8 cellular contexts compared by ENCODE assay signal in the genomic region with DNA sequence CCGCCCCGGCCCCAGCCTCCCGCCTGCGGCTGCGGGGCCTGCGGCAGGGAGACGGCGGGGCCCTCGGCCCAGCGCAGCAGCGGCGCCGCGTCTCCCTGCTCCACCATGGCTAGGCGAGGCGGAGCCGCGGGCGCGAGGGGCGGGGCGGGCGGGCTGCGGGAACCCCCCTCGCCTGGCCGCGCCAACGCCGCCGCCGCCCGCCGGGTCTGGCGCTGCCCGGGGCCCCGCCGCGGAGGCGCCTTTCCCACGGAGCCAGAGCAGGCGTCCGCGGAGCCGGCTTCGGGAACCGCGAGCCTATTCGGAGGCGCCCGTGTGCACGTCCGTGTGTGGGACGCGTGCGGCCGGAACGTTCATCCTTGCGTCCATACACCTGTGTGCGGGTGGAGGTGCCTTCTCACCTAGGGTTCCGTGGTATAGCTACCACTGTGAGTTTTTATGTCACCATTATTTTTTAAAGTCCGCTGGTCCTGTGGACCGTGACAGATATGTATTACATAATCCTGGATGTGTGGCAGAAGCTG. TPM values are rescaled to one million over a fixed set of nuclear protein-coding genes. Genes with fewer than 3 reads are reported as not detected.
DNase-seq lines count a peak whose midpoint lies in the region; ATAC-seq, FAIRE-seq and TF ChIP-seq lines count a peak whose summit lies in the region.

DENND11 (minus strand) TSS at position 120 of the 521 bp plus-strand sequence; CDS start at position 107, 13 bp downstream.

- H3K27ac ChIP-seq in kidney (ENCODE audit: low read depth in 2 of 2, low read length in 2 of 2): peak within 1 kb of the TSS; percentile 53 to 73

- H3K36me3 Mint-ChIP-seq in IgD-negative memory B cell: peaks cover 3% of the 10 kb centered on the region

- H3K27ac Mint-ChIP-seq in IgD-negative memory B cell: peak within 1 kb of the TSS; percentile 93 to 97 (median 96)

- H3K4me1 ChIP-seq in ES-I3 (ENCODE audit: insufficient read depth, low read length) (peaks cover 14% of the 10 kb centered on the region), kidney (ENCODE audit: control insufficient read depth in 1 of 2, insufficient read depth in 1 of 2, low read depth in 1 of 2, low read length in 2 of 2) (peaks cover under 1 to 5% of the 10 kb centered on the region in 2 donors)

- H3K9me3 ChIP-seq in ES-I3 (ENCODE audit: control insufficient read depth, insufficient read depth, low read length): no peaks in the 10 kb centered on the region
- no peaks in the 10 kb centered on the region for H3K9me3 ChIP-seq in kidney (ENCODE audit: control insufficient read depth in 1 of 2, low read length in 2 of 2)

- H3K9ac ChIP-seq in ES-I3 (ENCODE audit: low read depth, low read length) (peak within 1 kb of the TSS; percentile 59), kidney (ENCODE audit: low read length in 2 of 2) (peak within 1 kb of the TSS; percentile 80 to 83)

- peaks cover 32 to 40% (median 36%) of the 10 kb centered on the region in 3 donors for H3K4me1 Mint-ChIP-seq in IgD-negative memory B cell

- H3K4me3 Mint-ChIP-seq in IgD-negative memory B cell: peak within 1 kb of the TSS; percentile 84 to 94 (median 92)

- FAIRE-seq in kidney (lab: Jason Lieb, UNC): no peak

- H3K36me3 ChIP-seq in ES-I3 (ENCODE audit: insufficient read depth, low read length) (no peaks in the 10 kb centered on the region), kidney (ENCODE audit: control insufficient read depth in 1 of 2, insufficient read depth in 2 of 2, low read length in 2 of 2) (no peaks in the 10 kb centered on the region)

- H3K4me3 ChIP-seq in cardiac fibroblast (replicated peaks in 1 of 2; ENCODE audit: low read depth in 2 of 2, low read length in 2 of 2) (peak within 1 kb of the TSS; percentile 59 to 71), kidney (ENCODE audit: low read length in 2 of 2) (peak within 1 kb of the TSS; percentile 80 to 84)

- no peaks in the 10 kb centered on the region for H3K9me3 Mint-ChIP-seq in IgD-negative memory B cell

- no peak for TF ChIP-seq CTCF in cardiac fibroblast (IDR thresholded peaks at IDR 0.05; ENCODE audit: low read depth, low read length)
- no peak for TF ChIP-seq CTCF in kidney (IDR thresholded peaks at IDR 0.05; ENCODE audit: borderline replicate concordance, extremely low read depth, insufficient read depth)

- DNase-seq in UCSD-AML1 (lab: John Stamatoyannopoulos, UW; ENCODE audit: unreplicated experiment): peak; percentile 22
- peak in 1 of 2 donors; percentile 45 for DNase-seq in cardiac fibroblast (ENCODE audit: low read depth in 2 of 2)
- DNase-seq in kidney: peak; percentile 82
- DNase-seq in stimulated activated CD4-positive, alpha-beta T cell treated with anti-CD3 and anti-CD28 coated beads, Interleukin-15, amount 100 ng/mL, for 1 hour (ENCODE audit: low read depth in 1 of 2, low spot score in 1 of 2): peak; percentile 21 to 45
- no peak for DNase-seq in NCI-H446 treated with DMSO at 0.1 percent for 48 hours (lab: John Stamatoyannopoulos, UW)

- intact Hi-C loops in kidney (cut with DNase I): no loop called here

- peak; percentile 66 for ATAC-seq in GM21526 (IDR thresholded peaks at IDR 0.05; ENCODE audit: low FRiP score, unreplicated experiment)

- H3K27me3 Mint-ChIP-seq in IgD-negative memory B cell: peaks cover 1% of the 10 kb centered on the region

RNA-seq across cellular contexts. Expression of gene DENND11, which starts in this region (rescaled TPM):
- 8.9 TPM for polyA plus RNA-seq in IgD-negative memory B cell
- total RNA-seq in kidney: 22.6 TPM
- 6.1 TPM for polyA plus RNA-seq in kidney (ENCODE audit: insufficient read depth, low read depth, low replicate concordance)
